In genomic region chr6:18055098-18055497, GRCh38 we compare ENCODE assay signal across 33 cellular contexts.
"Had no signal": no experiment of that assay in that cellular context is flagged by ENCODE, and none has a peak within 500 bp of the region (broad histone marks: within the 10 kb centered on the region; RNA-seq: fewer than 3 reads in every experiment).

No MANE protein-coding gene starts in this region.

- H3K4me3 ChIP-seq: adrenal gland, body of pancreas, breast epithelium had no signal

- ATAC-seq: activated CD8-positive, alpha-beta T cell treated with anti-CD3 and anti-CD28 coated beads for 36 hours; activated naive CD4-positive, alpha-beta T cell treated with anti-CD3 and anti-CD28 coated beads, Interleukin-2, amount 50 U/mL, for 72 hours; activated T-cell treated with anti-CD3 and anti-CD28 coated beads, Interleukin-2, amount 50 U/mL, for 4 hours; activated T-cell treated with anti-CD3 and anti-CD28 coated beads, Interleukin-2, amount 50 U/mL, for 72 hours; activated T-helper 17 cell treated with anti-CD3 and anti-CD28 coated beads, Interleukin-2, amount 50 U/mL, for 72 hours; body of pancreas had no signal

- DNase-seq: activated B cell treated with CpG ODN at 0.5 μM for 24 hours; activated CD4-positive, alpha-beta memory T cell treated with anti-CD3 and anti-CD28 coated beads for 36 hours; activated CD4-positive, alpha-beta T cell treated with anti-CD3 and anti-CD28 coated beads for 4 hours; activated CD4-positive, alpha-beta T cell treated with anti-CD3 and anti-CD28 coated beads, Interleukin-2, amount 10 ng/mL, durations not matched to agents 24 days and 14 days; activated CD4-positive, alpha-beta T cell treated with anti-CD3 and anti-CD28 coated beads, Interleukin-2, amount 50 U/mL, for 1 hour; activated CD4-positive, alpha-beta T cell treated with anti-CD3 and anti-CD28 coated beads, Interleukin-2, amount 50 U/mL, for 4 hours; activated CD4-positive, CD25-positive, alpha-beta regulatory T cell treated with anti-CD3 and anti-CD28 coated beads, Interleukin-2, amount 50 U/mL, for 72 hours; activated CD8-positive, alpha-beta memory T cell treated with anti-CD3 and anti-CD28 coated beads, Interleukin-2, amount 50 U/mL, for 4 hours; activated CD8-positive, alpha-beta T cell treated with anti-CD3 and anti-CD28 coated beads for 36 hours; activated effector memory CD4-positive, alpha-beta T cell treated with anti-CD3 and anti-CD28 coated beads, Interleukin-2, amount 50 U/mL, for 16 hours; activated gamma-delta T cell treated with Interleukin-2 at 50 U/mL for 16 hours; activated naive CD4-positive, alpha-beta T cell; activated naive CD4-positive, alpha-beta T cell treated with anti-CD3 and anti-CD28 coated beads for 36 hours; activated naive CD4-positive, alpha-beta T cell treated with anti-CD3 and anti-CD28 coated beads, Interleukin-2, amount 50 U/mL, for 16 hours; activated naive CD8-positive, alpha-beta T cell treated with anti-CD3 and anti-CD28 coated beads for 36 hours; activated T-cell treated with anti-CD3 and anti-CD28 coated beads for 4 hours; activated T-cell treated with anti-CD3 and anti-CD28 coated beads, Interleukin-2, amount 50 U/mL, for 1 hour; activated T-cell treated with anti-CD3 and anti-CD28 coated beads, Interleukin-2, amount 50 U/mL, for 4 hours; activated T-cell treated with anti-CD3 and anti-CD28 coated beads, Interleukin-2, amount 50 U/mL, for 72 hours; adrenal gland; amniotic stem cell; aorta; body of pancreas; brain microvascular endothelial cell; central memory CD4-positive, alpha-beta T cell; T-helper 1 cell; T-helper 2 cell; T-helper 9 cell had no signal

- H3K27ac ChIP-seq: adrenal gland, body of pancreas, brain microvascular endothelial cell, breast epithelium had no signal

- H3K36me3 ChIP-seq: adrenal gland, brain microvascular endothelial cell, breast epithelium had no signal

- H3K27me3 ChIP-seq: adrenal gland, body of pancreas, brain microvascular endothelial cell, breast epithelium had no signal

- H3K4me1 ChIP-seq: body of pancreas had no signal

- H3K9me3 ChIP-seq: adrenal gland, body of pancreas, breast epithelium had no signal

- FAIRE-seq: astrocyte, TTC549 had no signal
